14 cellular contexts compared by ENCODE assay signal in the genomic region with DNA sequence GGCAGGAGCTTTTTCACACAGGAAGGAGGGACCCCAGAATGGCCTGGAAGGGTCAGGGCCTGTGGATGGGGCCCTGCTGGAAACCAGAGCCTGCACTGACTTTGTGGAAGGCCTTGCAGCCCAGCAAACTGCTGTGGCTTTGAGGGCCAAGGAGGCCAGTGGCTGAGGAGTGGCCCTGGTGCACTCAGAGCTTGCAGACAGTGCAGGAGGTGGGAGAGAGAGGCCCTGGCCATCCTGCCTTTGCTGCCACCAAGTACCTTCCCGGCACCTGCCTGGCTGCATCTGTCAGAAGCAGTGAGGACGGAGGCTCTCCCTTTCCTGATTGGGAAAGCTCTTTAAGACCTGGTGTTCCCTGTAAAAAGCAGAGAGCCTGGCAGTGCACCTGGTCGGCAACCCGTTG. TPM values are rescaled to one million over a fixed set of nuclear protein-coding genes. Genes with fewer than 3 reads are reported as not detected.
DNase-seq lines count a peak whose midpoint lies in the region; ATAC-seq and TF ChIP-seq lines count a peak whose summit lies in the region.
"Had no signal": no experiment of that assay in that cellular context is flagged by ENCODE, and none has a peak within 500 bp of the region (broad histone marks: within the 10 kb centered on the region; RNA-seq: fewer than 3 reads in every experiment).

No MANE protein-coding gene starts in this region.

- peaks cover 61% of the 10 kb centered on the region for H3K36me3 Mint-ChIP-seq in stimulated activated naive CD8-positive, alpha-beta T cell treated with anti-CD3 and anti-CD28 coated beads, Interleukin-15, Interleukin-2, amounts not matched to agents 100 ng/mL and 50 ng/mL, for 24 hours (ENCODE audit: low read depth)
- H3K36me3 Mint-ChIP-seq in activated CD4-positive, alpha-beta memory T cell treated with anti-CD3 and anti-CD28 coated beads for 36 hours: peaks cover 55% of the 10 kb centered on the region
- H3K36me3 Mint-ChIP-seq in endothelial cell (ENCODE audit: low read depth, unreplicated experiment): no peaks in the 10 kb centered on the region

- DNase-seq in stimulated activated naive CD8-positive, alpha-beta T cell treated with anti-CD3 and anti-CD28 coated beads, Interleukin-15, Interleukin-2, amounts not matched to agents 100 U/mL and 50 U/mL, for 24 hours: no peak
- no peak for DNase-seq in activated CD4-positive, alpha-beta memory T cell treated with anti-CD3 and anti-CD28 coated beads for 36 hours
- DNase-seq in endothelial cell (ENCODE audit: low spot score) (no peak), midbrain (lab: John Stamatoyannopoulos, UW) (no peak), NCI-H82 (lab: John Stamatoyannopoulos, UW) (no peak)
- DNase-seq: AML-193, colonic mucosa, GM23248 had no signal

- peaks cover 96% of the 10 kb centered on the region for H3K4me1 Mint-ChIP-seq in stimulated activated naive CD8-positive, alpha-beta T cell treated with anti-CD3 and anti-CD28 coated beads, Interleukin-15, Interleukin-2, amounts not matched to agents 100 ng/mL and 50 ng/mL, for 24 hours (ENCODE audit: low read depth)
- H3K4me1 Mint-ChIP-seq in activated CD4-positive, alpha-beta memory T cell treated with anti-CD3 and anti-CD28 coated beads for 36 hours (ENCODE audit: low read depth): peaks cover 90% of the 10 kb centered on the region
- peaks cover 12% of the 10 kb centered on the region for H3K4me1 Mint-ChIP-seq in endothelial cell (ENCODE audit: unreplicated experiment)

- no peak for ATAC-seq in stimulated activated naive CD8-positive, alpha-beta T cell treated with anti-CD3 and anti-CD28 coated beads, Interleukin-15, Interleukin-2, amounts not matched to agents 100 U/mL and 50 U/mL, for 24 hours
- no peak for ATAC-seq in HG03460 (IDR thresholded peaks at IDR 0.05; ENCODE audit: unreplicated experiment)
- ATAC-seq in GM18873 (IDR thresholded peaks at IDR 0.05; ENCODE audit: low FRiP score, unreplicated experiment): no peak

- TF ChIP-seq CTCF in endothelial cell (IDR thresholded peaks at IDR 0.05; ENCODE audit: unreplicated experiment): no peak

- peak overlapping the region; percentile 38 for H3K4me3 Mint-ChIP-seq in stimulated activated naive CD8-positive, alpha-beta T cell treated with anti-CD3 and anti-CD28 coated beads, Interleukin-15, Interleukin-2, amounts not matched to agents 100 ng/mL and 50 ng/mL, for 24 hours
- peak overlapping the region; percentile 10 for H3K4me3 Mint-ChIP-seq in activated CD4-positive, alpha-beta memory T cell treated with anti-CD3 and anti-CD28 coated beads for 36 hours
- peak overlapping the region; percentile 19 for H3K4me3 Mint-ChIP-seq in endothelial cell (ENCODE audit: unreplicated experiment)

- intact Hi-C loops in activated CD4-positive, alpha-beta memory T cell treated with anti-CD3 and anti-CD28 coated beads for 36 hours (cut with micrococcal nuclease): no loop called here

- peaks cover 3% of the 10 kb centered on the region for H3K9me3 Mint-ChIP-seq in stimulated activated naive CD8-positive, alpha-beta T cell treated with anti-CD3 and anti-CD28 coated beads, Interleukin-15, Interleukin-2, amounts not matched to agents 100 ng/mL and 50 ng/mL, for 24 hours
- no peaks in the 10 kb centered on the region for H3K9me3 Mint-ChIP-seq in activated CD4-positive, alpha-beta memory T cell treated with anti-CD3 and anti-CD28 coated beads for 36 hours
- H3K9me3 Mint-ChIP-seq in endothelial cell (ENCODE audit: unreplicated experiment): no peaks in the 10 kb centered on the region
- H3K9me3 Mint-ChIP-seq: memory B cell had no signal

- POLR2A ChIA-PET in activated CD4-positive, alpha-beta memory T cell treated with anti-CD3 and anti-CD28 coated beads for 36 hours (lab: Charles Lee): no interaction called here

- CTCF ChIA-PET in activated CD4-positive, alpha-beta memory T cell treated with anti-CD3 and anti-CD28 coated beads for 36 hours (lab: Charles Lee): interaction anchor here (1.5 kb wide), 1 partner anchor 28 kb away, joined by 4 read pairs; no protein-coding TSS in a partner anchor

- H3K27me3 Mint-ChIP-seq in stimulated activated naive CD8-positive, alpha-beta T cell treated with anti-CD3 and anti-CD28 coated beads, Interleukin-15, Interleukin-2, amounts not matched to agents 100 ng/mL and 50 ng/mL, for 24 hours: no peaks in the 10 kb centered on the region
- no peaks in the 10 kb centered on the region for H3K27me3 Mint-ChIP-seq in activated CD4-positive, alpha-beta memory T cell treated with anti-CD3 and anti-CD28 coated beads for 36 hours
- H3K27me3 Mint-ChIP-seq in endothelial cell (ENCODE audit: unreplicated experiment): peaks cover 4% of the 10 kb centered on the region
- H3K27me3 Mint-ChIP-seq: memory B cell had no signal

- peak overlapping the region; percentile 63 for H3K27ac Mint-ChIP-seq in stimulated activated naive CD8-positive, alpha-beta T cell treated with anti-CD3 and anti-CD28 coated beads, Interleukin-15, Interleukin-2, amounts not matched to agents 100 ng/mL and 50 ng/mL, for 24 hours
- peak overlapping the region; percentile 55 for H3K27ac Mint-ChIP-seq in activated CD4-positive, alpha-beta memory T cell treated with anti-CD3 and anti-CD28 coated beads for 36 hours
- no peak overlapping the region for H3K27ac Mint-ChIP-seq in endothelial cell (ENCODE audit: unreplicated experiment)
- H3K27ac Mint-ChIP-seq: memory B cell had no signal

RNA-seq across cellular contexts. Expression of a gene that starts 6.4 kb away (rescaled TPM):
- 100 to 1,000 TPM; 155 to 164 TPM for total RNA-seq in activated CD4-positive, alpha-beta memory T cell treated with anti-CD3 and anti-CD28 coated beads for 36 hours
- not detected for total RNA-seq in endothelial cell (ENCODE audit: unreplicated experiment)
- total RNA-seq: GM23248, osteoblast, SJSA1 had no signal

Comparison
In these comparisons a context has a peak if more than half of its experiments do, and no peak if none do; other contexts are left out.
1. RNA of a gene that starts 6.4 kb away (total RNA-seq): 155 to 164 TPM in activated CD4-positive, alpha-beta memory T cell treated with anti-CD3 and anti-CD28 coated beads for 36 hours; not detected in endothelial cell (single experiment); every median in the first group is over 100 times any median in the second.
2. Peak in every context shown above with its lines, with median percentiles within 50 percentile points of each other: H3K4me3 Mint-ChIP-seq.